In genomic region chr2:227812001-227812400, GRCh38 we compare ENCODE assay signal across 24 cellular contexts. TPM values are rescaled to one million over a fixed set of nuclear protein-coding genes. Genes with fewer than 3 reads are reported as not detected.
"Had no signal": no experiment of that assay in that cellular context is flagged by ENCODE, and none has a peak within 500 bp of the region (broad histone marks: within the 10 kb centered on the region; RNA-seq: fewer than 3 reads in every experiment).

No MANE protein-coding gene starts in this region.

- H3K4me3 ChIP-seq: coronary artery, gastrocnemius medialis, heart right ventricle, lower lobe of right lung, neural progenitor cell, ovary, tibial artery, upper lobe of left lung, uterus had no signal

- H3K9me3 Mint-ChIP-seq: memory B cell; natural killer cell treated with Interleukin-12 subunit alpha and Interleukin-12 subunit beta and Interleukin-15 and Interleukin-18, amount 100 ng/mL, for 72 hours; neural progenitor cell; stimulated activated memory B cell treated with anti-CD40 and anti-IgM and Interleukin-4, amounts not matched to agents 10 μg/mL and 1 μg/mL and 100 μg/mL, for 72 hours; stimulated activated naive CD8-positive, alpha-beta T cell treated with anti-CD3 and anti-CD28 coated beads, Interleukin-15, Interleukin-2, amounts not matched to agents 100 ng/mL and 50 ng/mL, for 24 hours had no signal

- H2AFZ ChIP-seq: neural progenitor cell had no signal

- H3K4me3 Mint-ChIP-seq: memory B cell; natural killer cell treated with Interleukin-12 subunit alpha and Interleukin-12 subunit beta and Interleukin-15 and Interleukin-18, amount 100 ng/mL, for 72 hours; neural progenitor cell; stimulated activated memory B cell treated with anti-CD40 and anti-IgM and Interleukin-4, amounts not matched to agents 10 μg/mL and 1 μg/mL and 100 μg/mL, for 72 hours; stimulated activated naive CD8-positive, alpha-beta T cell treated with anti-CD3 and anti-CD28 coated beads, Interleukin-15, Interleukin-2, amounts not matched to agents 100 ng/mL and 50 ng/mL, for 24 hours had no signal

- H3K4me1 Mint-ChIP-seq: memory B cell; stimulated activated memory B cell treated with anti-CD40 and anti-IgM and Interleukin-4, amounts not matched to agents 10 μg/mL and 1 μg/mL and 100 μg/mL, for 72 hours had no signal

- ATAC-seq: gastrocnemius medialis; heart right ventricle; lower lobe of right lung; natural killer cell treated with Interleukin-12 subunit alpha and Interleukin-12 subunit beta and Interleukin-15 and Interleukin-18, amount 100 ng/mL, for 72 hours; right cardiac atrium; stimulated activated memory B cell treated with anti-CD40 and anti-IgM and Interleukin-4, amounts not matched to agents 10 μg/mL and 1 μg/mL and 100 μg/mL, for 72 hours had no signal

- H3K4me1 ChIP-seq: gastrocnemius medialis, lower lobe of right lung, uterus had no signal

- H3K27me3 ChIP-seq: gastrocnemius medialis, neural progenitor cell, ovary, tibial artery, upper lobe of left lung, uterus had no signal

- H3K36me3 Mint-ChIP-seq: memory B cell; natural killer cell treated with Interleukin-12 subunit alpha and Interleukin-12 subunit beta and Interleukin-15 and Interleukin-18, amount 100 ng/mL, for 72 hours; neural progenitor cell; stimulated activated memory B cell treated with anti-CD40 and anti-IgM and Interleukin-4, amounts not matched to agents 10 μg/mL and 1 μg/mL and 100 μg/mL, for 72 hours had no signal

- H3K27ac ChIP-seq: coronary artery, gastrocnemius medialis, heart right ventricle, lower lobe of right lung, neural progenitor cell, ovary, tibial artery, upper lobe of left lung, uterus had no signal

- H3K9me3 ChIP-seq: gastrocnemius medialis, heart right ventricle, lower lobe of right lung, ovary, tibial artery, upper lobe of left lung, uterus had no signal

- DNase-seq: effector CD4-positive, alpha-beta T cell; gastrocnemius medialis; heart right ventricle; hypothalamus; kidney glomerular epithelial cell; lower lobe of right lung; midbrain; nucleus accumbens; ovary; right cardiac atrium; stimulated activated CD4-positive, alpha-beta T cell treated with anti-CD3 and anti-CD28 coated beads, Interleukin-4, amount 100 ng/mL, for 1 hour; stimulated activated CD8-positive, alpha-beta memory T cell treated with anti-CD3 and anti-CD28 coated beads, Interleukin-4, amount 100 ng/mL, for 48 hours; tibial artery; upper lobe of left lung; uterus had no signal

- H3K27ac Mint-ChIP-seq: memory B cell; natural killer cell treated with Interleukin-12 subunit alpha and Interleukin-12 subunit beta and Interleukin-15 and Interleukin-18, amount 100 ng/mL, for 72 hours; neural progenitor cell; stimulated activated memory B cell treated with anti-CD40 and anti-IgM and Interleukin-4, amounts not matched to agents 10 μg/mL and 1 μg/mL and 100 μg/mL, for 72 hours; stimulated activated naive CD8-positive, alpha-beta T cell treated with anti-CD3 and anti-CD28 coated beads, Interleukin-15, Interleukin-2, amounts not matched to agents 100 ng/mL and 50 ng/mL, for 24 hours had no signal

- H3K4me2 ChIP-seq: neural progenitor cell had no signal

- H3K36me3 ChIP-seq: gastrocnemius medialis, heart right ventricle, lower lobe of right lung, neural progenitor cell, ovary, tibial artery, upper lobe of left lung, uterus had no signal

RNA-seq across cellular contexts. Expression of gene CCL20, which starts 1.6 kb away (rescaled TPM):
- total RNA-seq: heart right ventricle; natural killer cell treated with Interleukin-12 subunit alpha and Interleukin-12 subunit beta and Interleukin-15 and Interleukin-18, amount 100 ng/mL, for 72 hours; posterior vena cava; right cardiac atrium; temporal lobe; uterus had no signal
- polyA plus RNA-seq: right cardiac atrium had no signal

RNA-seq across cellular contexts. Expression of gene DAW1, which starts 59.4 kb away (rescaled TPM):
- total RNA-seq: dermis microvascular lymphatic vessel endothelial cell; gastrocnemius medialis; natural killer cell treated with Interleukin-12 subunit alpha and Interleukin-12 subunit beta and Interleukin-15 and Interleukin-18, amount 100 ng/mL, for 72 hours had no signal
